In genomic region chr20:37335642-37336368, GRCh38 we compare ENCODE assay signal across 9 cellular contexts. TPM values are rescaled to one million over a fixed set of nuclear protein-coding genes. Genes with fewer than 3 reads are reported as not detected.
DNase-seq lines count a peak whose midpoint lies in the region; ATAC-seq and TF ChIP-seq lines count a peak whose summit lies in the region.
"Had no signal": no experiment of that assay in that cellular context is flagged by ENCODE, and none has a peak within 500 bp of the region (broad histone marks: within the 10 kb centered on the region; RNA-seq: fewer than 3 reads in every experiment).

No MANE protein-coding gene starts in this region.

- H3K4me1 ChIP-seq in naive thymus-derived CD4-positive, alpha-beta T cell (ENCODE audit: control insufficient read depth in 2 of 2, insufficient read depth in 2 of 2, low read length in 2 of 2) = no peaks in the 10 kb centered on the region
- H3K4me1 ChIP-seq in testis = peaks cover 29% of the 10 kb centered on the region

- no peaks in the 10 kb centered on the region for H3K36me3 Mint-ChIP-seq in activated CD4-positive, alpha-beta memory T cell treated with anti-CD3 and anti-CD28 coated beads, Interleukin-2, amount 10 ng/mL, durations not matched to agents 7 days and 5 days (ENCODE audit: low read depth)
- no peaks in the 10 kb centered on the region for H3K36me3 Mint-ChIP-seq in naive thymus-derived CD4-positive, alpha-beta T cell
- H3K36me3 Mint-ChIP-seq: activated naive CD4-positive, alpha-beta T cell treated with anti-CD3 and anti-CD28 coated beads, Interleukin-2, amount 10 ng/mL, durations not matched to agents 7 days and 5 days had no signal

- DNase-seq in EH (ENCODE audit: low read depth) (peak; percentile 55), testis (no peak), RKO (ENCODE audit: low spot score) (no peak)
- DNase-seq in activated CD4-positive, alpha-beta memory T cell treated with anti-CD3 and anti-CD28 coated beads, Interleukin-2, amount 10 ng/mL, durations not matched to agents 7 days and 5 days = no peak
- DNase-seq in naive thymus-derived CD4-positive, alpha-beta T cell = no peak

- 46 to 58% methylated on average over 11 to 15 of the region's 15 CpGs for WGBS in testis, 2 donors

- ATAC-seq in HG02678 (IDR thresholded peaks at IDR 0.05; ENCODE audit: unreplicated experiment) (peak; percentile 6), GM18861 (IDR thresholded peaks at IDR 0.05; ENCODE audit: unreplicated experiment) (no peak), GM18519 (IDR thresholded peaks at IDR 0.05; ENCODE audit: low FRiP score, unreplicated experiment) (no peak)
- peak; percentile 10 for ATAC-seq in naive thymus-derived CD4-positive, alpha-beta T cell

- no peak overlapping the region for H3K27ac Mint-ChIP-seq in activated CD4-positive, alpha-beta memory T cell treated with anti-CD3 and anti-CD28 coated beads, Interleukin-2, amount 10 ng/mL, durations not matched to agents 7 days and 5 days
- peak overlapping the region in 4 of 9 donors; percentile 28 to 88 (median 62) for H3K27ac Mint-ChIP-seq in naive thymus-derived CD4-positive, alpha-beta T cell
- H3K27ac Mint-ChIP-seq: activated naive CD4-positive, alpha-beta T cell treated with anti-CD3 and anti-CD28 coated beads, Interleukin-2, amount 10 ng/mL, durations not matched to agents 7 days and 5 days had no signal

- CTCF ChIA-PET in activated CD4-positive, alpha-beta memory T cell treated with anti-CD3 and anti-CD28 coated beads, Interleukin-2, amount 10 ng/mL, durations not matched to agents 7 days and 5 days (lab: Charles Lee) = no interaction called here
- CTCF ChIA-PET in naive thymus-derived CD4-positive, alpha-beta T cell (lab: Charles Lee) = interaction anchor here (0.8 kb wide), 1 partner anchor 14 kb away, joined by 5 read pairs; no protein-coding TSS in a partner anchor

- no peaks in the 10 kb centered on the region for H3K9me3 Mint-ChIP-seq in activated CD4-positive, alpha-beta memory T cell treated with anti-CD3 and anti-CD28 coated beads, Interleukin-2, amount 10 ng/mL, durations not matched to agents 7 days and 5 days
- H3K9me3 Mint-ChIP-seq in naive thymus-derived CD4-positive, alpha-beta T cell = no peaks in the 10 kb centered on the region
- H3K9me3 Mint-ChIP-seq: activated naive CD4-positive, alpha-beta T cell treated with anti-CD3 and anti-CD28 coated beads, Interleukin-2, amount 10 ng/mL, durations not matched to agents 7 days and 5 days had no signal

- POLR2A ChIA-PET in activated CD4-positive, alpha-beta memory T cell treated with anti-CD3 and anti-CD28 coated beads, Interleukin-2, amount 10 ng/mL, durations not matched to agents 7 days and 5 days (lab: Charles Lee) = no interaction called here
- POLR2A ChIA-PET in naive thymus-derived CD4-positive, alpha-beta T cell (lab: Charles Lee) = no interaction called here

- H3K27me3 Mint-ChIP-seq in activated CD4-positive, alpha-beta memory T cell treated with anti-CD3 and anti-CD28 coated beads, Interleukin-2, amount 10 ng/mL, durations not matched to agents 7 days and 5 days = no peaks in the 10 kb centered on the region
- no peaks in the 10 kb centered on the region for H3K27me3 Mint-ChIP-seq in naive thymus-derived CD4-positive, alpha-beta T cell

- no peak for TF ChIP-seq POLR2A in testis (IDR thresholded peaks at IDR 0.05)

- no peak for TF ChIP-seq CTCF in testis (IDR thresholded peaks at IDR 0.05)

- H3K9me3 ChIP-seq in naive thymus-derived CD4-positive, alpha-beta T cell (ENCODE audit: control insufficient read depth in 2 of 3, low read length in 3 of 3) = no peaks in the 10 kb centered on the region
- no peaks in the 10 kb centered on the region for H3K9me3 ChIP-seq in testis

- H3K27me3 ChIP-seq in naive thymus-derived CD4-positive, alpha-beta T cell (ENCODE audit: control insufficient read depth in 2 of 2, insufficient read depth in 2 of 2, low read length in 2 of 2) = no peaks in the 10 kb centered on the region
- no peaks in the 10 kb centered on the region for H3K27me3 ChIP-seq in testis

- H3K4me1 Mint-ChIP-seq in activated CD4-positive, alpha-beta memory T cell treated with anti-CD3 and anti-CD28 coated beads, Interleukin-2, amount 10 ng/mL, durations not matched to agents 7 days and 5 days = peaks cover 22% of the 10 kb centered on the region
- peaks cover 8 to 27% (median 19%) of the 10 kb centered on the region in 7 donors for H3K4me1 Mint-ChIP-seq in naive thymus-derived CD4-positive, alpha-beta T cell

- H3K27ac ChIP-seq in naive thymus-derived CD4-positive, alpha-beta T cell (ENCODE audit: low read depth, low read length) = no peak overlapping the region
- H3K27ac ChIP-seq in testis = no peak overlapping the region

- peak overlapping the region; percentile 22 for H3K4me3 Mint-ChIP-seq in activated CD4-positive, alpha-beta memory T cell treated with anti-CD3 and anti-CD28 coated beads, Interleukin-2, amount 10 ng/mL, durations not matched to agents 7 days and 5 days
- peak overlapping the region in 8 of 10 donors; percentile 11 to 81 (median 42) for H3K4me3 Mint-ChIP-seq in naive thymus-derived CD4-positive, alpha-beta T cell
- H3K4me3 Mint-ChIP-seq: activated naive CD4-positive, alpha-beta T cell treated with anti-CD3 and anti-CD28 coated beads, Interleukin-2, amount 10 ng/mL, durations not matched to agents 7 days and 5 days had no signal

- no peak overlapping the region for H3K4me3 ChIP-seq in naive thymus-derived CD4-positive, alpha-beta T cell (ENCODE audit: low read length)
- no peak overlapping the region for H3K4me3 ChIP-seq in testis

- intact Hi-C loops in naive thymus-derived CD4-positive, alpha-beta T cell (cut with micrococcal nuclease) = no loop called here
- intact Hi-C loops in testis (cut with DNase I; ENCODE audit: low total_unique reads) = no loop called here

- H3K36me3 ChIP-seq in naive thymus-derived CD4-positive, alpha-beta T cell (ENCODE audit: control insufficient read depth in 2 of 3, insufficient read depth in 3 of 3, low read length in 3 of 3) = no peaks in the 10 kb centered on the region
- H3K36me3 ChIP-seq in testis (ENCODE audit: low read depth, missing control alignments) = no peaks in the 10 kb centered on the region

RNA-seq across cellular contexts. Expression of gene SRC, which starts 10.1 kb away (rescaled TPM):
- total RNA-seq in activated CD4-positive, alpha-beta memory T cell treated with anti-CD3 and anti-CD28 coated beads, Interleukin-2, amount 10 ng/mL, durations not matched to agents 7 days and 5 days = 1 to 10 TPM; 2.6 to 2.7 TPM
- total RNA-seq in naive thymus-derived CD4-positive, alpha-beta T cell = 10 to 100 TPM in 1 of 5 experiments, 1 to 10 TPM in 4; 2.8 to 26.6 (median 4.4) TPM
- under 1 TPM; 0.63 to 0.82 TPM for polyA plus RNA-seq in naive thymus-derived CD4-positive, alpha-beta T cell
- total RNA-seq in testis = 100 to 1,000 TPM; 143 to 179 TPM
- polyA plus RNA-seq in testis (ENCODE audit: insufficient read depth, low read depth, low replicate concordance) = 90.3 TPM

RNA-seq across cellular contexts. Expression of gene MANBAL, which starts 46.4 kb away (rescaled TPM):
- total RNA-seq in activated CD4-positive, alpha-beta memory T cell treated with anti-CD3 and anti-CD28 coated beads, Interleukin-2, amount 10 ng/mL, durations not matched to agents 7 days and 5 days = 1 to 10 TPM; 9.0 to 9.7 TPM
- total RNA-seq in naive thymus-derived CD4-positive, alpha-beta T cell = 10 to 100 TPM in 3 of 5 experiments, 1 to 10 TPM in 2; 4.2 to 12.3 (median 11.5) TPM
- 10 to 100 TPM; 21.2 to 28.4 TPM for polyA plus RNA-seq in naive thymus-derived CD4-positive, alpha-beta T cell
- total RNA-seq in testis = 10 to 100 TPM; 42.4 to 68.4 TPM
- polyA plus RNA-seq in testis (ENCODE audit: insufficient read depth, low read depth, low replicate concordance) = 92.4 TPM

Comparison
In these comparisons a context has a peak if more than half of its experiments do, and no peak if none do; other contexts are left out.
1. ATAC-seq: peak in HG02678 (single experiment) and naive thymus-derived CD4-positive, alpha-beta T cell (single experiment); none in GM18861 (single experiment) and GM18519 (single experiment).
2. RNA of gene SRC, which starts 10.1 kb away (total RNA-seq): 143 to 179 TPM in testis; 2.8 to 26.6 TPM in naive thymus-derived CD4-positive, alpha-beta T cell and 2.6 to 2.7 TPM in activated CD4-positive, alpha-beta memory T cell treated with anti-CD3 and anti-CD28 coated beads, Interleukin-2, amount 10 ng/mL, durations not matched to agents 7 days and 5 days; every median in the first group is over 4 times any median in the second.